In genomic region chr10:127880557-127880956, GRCh38 we compare ENCODE assay signal across 1 cellular context.
TF ChIP-seq lines count a peak whose summit lies in the region.

No MANE protein-coding gene starts in this region.

TF ChIP-seq in SK-N-SH, 30 proteins besides CTCF, POLR2A, EP300 and RAD21 (continued from another document):
- TF ChIP-seq MXI1 (IDR thresholded peaks at IDR 0.05; ENCODE audit: low read depth, low read length) = no peak
